In the genomic region with DNA sequence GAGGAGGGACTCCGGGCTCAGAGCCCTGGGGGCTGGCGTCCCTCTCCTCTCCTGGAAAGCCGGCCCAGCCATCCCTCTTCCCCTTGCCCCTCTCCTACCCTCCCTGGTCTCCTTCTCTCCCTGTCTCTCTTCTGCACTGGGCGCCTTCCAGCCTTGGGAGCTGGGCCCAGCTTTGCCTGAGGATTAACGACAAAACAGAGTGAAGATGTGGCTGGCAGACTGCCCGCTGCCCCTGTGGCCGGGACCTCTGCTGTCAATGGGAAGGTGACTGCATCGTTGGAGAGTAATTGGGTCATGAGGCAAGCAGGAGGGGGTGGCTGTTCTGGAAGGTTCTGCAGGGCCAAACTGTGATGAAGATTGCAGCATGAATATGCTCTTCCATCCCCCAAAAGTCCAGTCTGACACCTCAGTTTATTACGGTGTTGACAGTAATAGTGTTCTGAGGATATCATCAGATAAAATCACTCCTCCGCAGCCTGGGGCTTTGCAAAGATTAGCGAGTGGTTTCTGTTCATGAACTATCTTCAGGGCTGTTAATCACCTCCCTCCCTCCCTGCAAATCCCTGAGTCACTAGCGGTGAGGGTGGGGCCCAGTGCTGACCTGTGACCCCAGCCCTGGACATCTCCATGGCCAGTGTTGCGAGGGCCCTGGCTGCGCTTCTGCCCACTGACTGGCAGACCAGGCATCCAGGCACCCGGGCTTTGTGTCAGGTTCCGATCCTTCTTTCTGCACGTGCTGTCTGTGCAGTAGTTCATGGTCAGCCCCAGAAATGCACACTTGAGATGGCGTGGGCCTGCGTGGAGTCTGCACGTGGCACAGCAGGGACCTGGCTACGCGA, we compare ENCODE assay signal across 1 cellular context.
TF ChIP-seq lines count a peak whose summit lies in the region.

No MANE protein-coding gene starts in this region.

TF ChIP-seq in WTC11, 78 proteins besides CTCF, POLR2A, EP300 and RAD21 (continued from another document):
- TF ChIP-seq, protein P1, sequence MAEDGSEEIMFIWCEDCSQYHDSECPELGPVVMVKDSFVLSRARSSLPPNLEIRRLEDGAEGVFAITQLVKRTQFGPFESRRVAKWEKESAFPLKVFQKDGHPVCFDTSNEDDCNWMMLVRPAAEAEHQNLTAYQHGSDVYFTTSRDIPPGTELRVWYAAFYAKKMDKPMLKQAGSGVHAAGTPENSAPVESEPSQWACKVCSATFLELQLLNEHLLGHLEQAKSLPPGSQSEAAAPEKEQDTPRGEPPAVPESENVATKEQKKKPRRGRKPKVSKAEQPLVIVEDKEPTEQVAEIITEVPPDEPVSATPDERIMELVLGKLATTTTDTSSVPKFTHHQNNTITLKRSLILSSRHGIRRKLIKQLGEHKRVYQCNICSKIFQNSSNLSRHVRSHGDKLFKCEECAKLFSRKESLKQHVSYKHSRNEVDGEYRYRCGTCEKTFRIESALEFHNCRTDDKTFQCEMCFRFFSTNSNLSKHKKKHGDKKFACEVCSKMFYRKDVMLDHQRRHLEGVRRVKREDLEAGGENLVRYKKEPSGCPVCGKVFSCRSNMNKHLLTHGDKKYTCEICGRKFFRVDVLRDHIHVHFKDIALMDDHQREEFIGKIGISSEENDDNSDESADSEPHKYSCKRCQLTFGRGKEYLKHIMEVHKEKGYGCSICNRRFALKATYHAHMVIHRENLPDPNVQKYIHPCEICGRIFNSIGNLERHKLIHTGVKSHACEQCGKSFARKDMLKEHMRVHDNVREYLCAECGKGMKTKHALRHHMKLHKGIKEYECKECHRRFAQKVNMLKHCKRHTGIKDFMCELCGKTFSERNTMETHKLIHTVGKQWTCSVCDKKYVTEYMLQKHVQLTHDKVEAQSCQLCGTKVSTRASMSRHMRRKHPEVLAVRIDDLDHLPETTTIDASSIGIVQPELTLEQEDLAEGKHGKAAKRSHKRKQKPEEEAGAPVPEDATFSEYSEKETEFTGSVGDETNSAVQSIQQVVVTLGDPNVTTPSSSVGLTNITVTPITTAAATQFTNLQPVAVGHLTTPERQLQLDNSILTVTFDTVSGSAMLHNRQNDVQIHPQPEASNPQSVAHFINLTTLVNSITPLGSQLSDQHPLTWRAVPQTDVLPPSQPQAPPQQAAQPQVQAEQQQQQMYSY (CRISPR knock-in tag; IDR thresholded peaks at IDR 0.05) = no peak
- TF ChIP-seq TP53 (CRISPR knock-in tag; IDR thresholded peaks at IDR 0.05) (no peak), SMAD4 (CRISPR knock-in tag; IDR thresholded peaks at IDR 0.05) (no peak), FOXP1 (CRISPR knock-in tag; IDR thresholded peaks at IDR 0.05; ENCODE audit: borderline replicate concordance) (no peak), ZNF219 (CRISPR knock-in tag; IDR thresholded peaks at IDR 0.05; ENCODE audit: borderline replicate concordance) (no peak), ZNF423 (CRISPR knock-in tag; IDR thresholded peaks at IDR 0.05) (no peak)
- TF ChIP-seq, protein P2, sequence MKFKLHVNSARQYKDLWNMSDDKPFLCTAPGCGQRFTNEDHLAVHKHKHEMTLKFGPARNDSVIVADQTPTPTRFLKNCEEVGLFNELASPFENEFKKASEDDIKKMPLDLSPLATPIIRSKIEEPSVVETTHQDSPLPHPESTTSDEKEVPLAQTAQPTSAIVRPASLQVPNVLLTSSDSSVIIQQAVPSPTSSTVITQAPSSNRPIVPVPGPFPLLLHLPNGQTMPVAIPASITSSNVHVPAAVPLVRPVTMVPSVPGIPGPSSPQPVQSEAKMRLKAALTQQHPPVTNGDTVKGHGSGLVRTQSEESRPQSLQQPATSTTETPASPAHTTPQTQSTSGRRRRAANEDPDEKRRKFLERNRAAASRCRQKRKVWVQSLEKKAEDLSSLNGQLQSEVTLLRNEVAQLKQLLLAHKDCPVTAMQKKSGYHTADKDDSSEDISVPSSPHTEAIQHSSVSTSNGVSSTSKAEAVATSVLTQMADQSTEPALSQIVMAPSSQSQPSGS (CRISPR knock-in tag; IDR thresholded peaks at IDR 0.05; ENCODE audit: borderline replicate concordance, low read depth) = no peak
